Comparison of ENCODE assay signal across 15 cellular contexts in the genomic region with DNA sequence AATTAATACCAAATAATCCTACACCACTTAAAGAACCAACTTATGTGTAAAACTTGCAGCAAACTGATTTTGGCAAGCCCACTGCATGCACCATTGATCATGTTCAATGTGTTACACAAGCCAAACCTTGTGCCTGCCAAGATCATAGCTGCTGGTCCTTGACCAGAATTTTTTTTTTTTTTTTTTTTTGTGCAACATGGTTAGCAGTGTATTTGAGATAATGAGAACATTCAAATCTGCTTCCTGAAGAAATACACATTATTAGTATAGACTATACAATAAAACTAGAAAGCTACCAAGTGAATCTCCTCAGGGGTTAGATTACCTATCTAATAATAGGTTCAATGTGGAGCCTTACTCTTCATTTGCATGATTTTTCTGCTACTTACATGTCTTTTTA.
DNase-seq lines count a peak whose midpoint lies in the region; ATAC-seq, FAIRE-seq and TF ChIP-seq lines count a peak whose summit lies in the region.
"Had no signal": no experiment of that assay in that cellular context is flagged by ENCODE, and none has a peak within 500 bp of the region (broad histone marks: within the 10 kb centered on the region; RNA-seq: fewer than 3 reads in every experiment).

No MANE protein-coding gene starts in this region.

- H3K79me1 ChIP-seq in mesendoderm (ENCODE audit: low read length), result no peaks in the 10 kb centered on the region

- H2BK5ac ChIP-seq in mesendoderm (ENCODE audit: low read length), result no peak overlapping the region

- no peaks in the 10 kb centered on the region for H3K4me1 ChIP-seq in mesendoderm (ENCODE audit: control insufficient read depth, low read depth, low read length)

- peak; percentile 21 for DNase-seq in kidney tubule cell (ENCODE audit: low spot score)
- DNase-seq in NCI-H2196 treated with DMSO at 0.1 percent for 48 hours (lab: John Stamatoyannopoulos, UW; ENCODE audit: unreplicated experiment), result no peak
- no peak for DNase-seq in mesendoderm
- DNase-seq in NCI-H82 (lab: John Stamatoyannopoulos, UW), result no peak
- no peak for DNase-seq in H54 (ENCODE audit: insufficient read length, low spot score)
- DNase-seq: cerebellar nuclear complex, DMS79 treated with DMSO at 0.1 percent for 48 hours, left ventricle myocardium inferior, occipital lobe, SHP77 treated with DMSO at 0.1 percent for 48 hours, small intestine had no signal

- no peak overlapping the region for H4K5ac ChIP-seq in mesendoderm (ENCODE audit: low read length)

- TF ChIP-seq POLR2A in H54 (IDR thresholded peaks at IDR 0.05; ENCODE audit: low read depth, low read length), result no peak

- no peaks in the 10 kb centered on the region for H3K36me3 ChIP-seq in mesendoderm (ENCODE audit: control insufficient read depth, insufficient read depth, low read length)
- H3K36me3 ChIP-seq: left ventricle myocardium inferior had no signal

- ATAC-seq in GM18858 (IDR thresholded peaks at IDR 0.05; ENCODE audit: unreplicated experiment) (peak; percentile 40), HG02610 (IDR thresholded peaks at IDR 0.05; ENCODE audit: unreplicated experiment) (peak; percentile 22)

- no peak overlapping the region for H3K4ac ChIP-seq in mesendoderm (ENCODE audit: low read depth, low read length)

- H3K27ac ChIP-seq in mesendoderm (ENCODE audit: low read depth, low read length), result no peak overlapping the region
- H3K27ac ChIP-seq: hepatocyte, left ventricle myocardium inferior had no signal

- TF ChIP-seq RAD21 in Ishikawa (IDR thresholded peaks at IDR 0.05; ENCODE audit: low read depth), result no peak

- H4K8ac ChIP-seq in mesendoderm (ENCODE audit: low read depth, low read length), result no peak overlapping the region

- H2BK120ac ChIP-seq in mesendoderm (ENCODE audit: low read depth, low read length), result no peak overlapping the region

- no peak overlapping the region for H2BK15ac ChIP-seq in mesendoderm (replicated peaks; ENCODE audit: low read depth)

- H2AK5ac ChIP-seq in mesendoderm (ENCODE audit: low read length), result no peak overlapping the region

- H3K18ac ChIP-seq in mesendoderm (ENCODE audit: low read length), result no peak overlapping the region

- TF ChIP-seq EP300 in Ishikawa (IDR thresholded peaks at IDR 0.05; ENCODE audit: borderline replicate concordance), result no peak

- H3K23ac ChIP-seq in mesendoderm (ENCODE audit: low read length), result no peak overlapping the region

- no peak for FAIRE-seq in H54 (lab: Jason Lieb, UNC)
- FAIRE-seq: small intestine had no signal

- no peak overlapping the region for H3K56ac ChIP-seq in mesendoderm (ENCODE audit: low read length)

- no peaks in the 10 kb centered on the region for H3K27me3 ChIP-seq in mesendoderm (ENCODE audit: insufficient read depth, low read length, poor library complexity)
- H3K27me3 ChIP-seq: hepatocyte had no signal

- no peak overlapping the region for H3K9ac ChIP-seq in mesendoderm (ENCODE audit: low read length)

- no peak overlapping the region for H3K4me3 ChIP-seq in mesendoderm (ENCODE audit: low read length)
- H3K4me3 ChIP-seq: hepatocyte, left ventricle myocardium inferior had no signal

- H3K4me2 ChIP-seq in mesendoderm (ENCODE audit: low read length), result no peak overlapping the region
- H3K4me2 ChIP-seq: hepatocyte had no signal

- H3K79me2 ChIP-seq in mesendoderm (ENCODE audit: control insufficient read depth, insufficient read depth, low read length), result no peaks in the 10 kb centered on the region
- H3K79me2 ChIP-seq: hepatocyte had no signal

TF ChIP-seq in Ishikawa, 13 proteins besides CTCF, POLR2A, EP300 and RAD21:
- TF ChIP-seq, protein P1, sequence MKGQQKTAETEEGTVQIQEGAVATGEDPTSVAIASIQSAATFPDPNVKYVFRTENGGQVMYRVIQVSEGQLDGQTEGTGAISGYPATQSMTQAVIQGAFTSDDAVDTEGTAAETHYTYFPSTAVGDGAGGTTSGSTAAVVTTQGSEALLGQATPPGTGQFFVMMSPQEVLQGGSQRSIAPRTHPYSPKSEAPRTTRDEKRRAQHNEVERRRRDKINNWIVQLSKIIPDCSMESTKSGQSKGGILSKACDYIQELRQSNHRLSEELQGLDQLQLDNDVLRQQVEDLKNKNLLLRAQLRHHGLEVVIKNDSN (IDR thresholded peaks at IDR 0.05), result no peak
- TF ChIP-seq NFIC (IDR thresholded peaks at IDR 0.05), result peak; percentile 66
